In the genomic region with DNA sequence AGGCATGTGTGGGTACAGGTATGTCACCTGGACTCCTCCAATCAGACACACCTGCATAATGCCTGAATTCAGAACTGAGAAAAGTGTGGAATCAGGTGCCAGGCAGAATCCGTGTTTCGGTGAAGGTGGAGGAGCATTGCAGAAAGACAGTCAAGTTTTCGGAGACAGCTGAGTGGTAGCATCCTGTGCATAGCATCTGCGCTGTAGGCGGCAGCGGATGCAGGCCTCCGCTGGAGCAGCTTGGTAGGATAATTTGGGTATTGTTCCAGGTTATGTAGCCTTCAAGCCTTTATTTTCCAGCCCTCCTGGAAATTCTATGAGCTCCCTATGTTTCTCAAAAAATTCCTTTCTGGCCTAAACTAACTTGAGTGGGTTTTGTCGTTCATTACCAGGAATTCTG, we compare ENCODE assay signal across 19 cellular contexts.
"Had no signal": no experiment of that assay in that cellular context is flagged by ENCODE, and none has a peak within 500 bp of the region (broad histone marks: within the 10 kb centered on the region; RNA-seq: fewer than 3 reads in every experiment).

No MANE protein-coding gene starts in this region.

- DNase-seq: effector CD8-positive, alpha-beta T cell; effector memory CD8-positive, alpha-beta T cell; endodermal cell; erythroblast; esophagus squamous epithelium; foreskin melanocyte; gastrocnemius medialis; glutamatergic neuron; head of caudate nucleus; heart right ventricle; hippocampal formation; left cardiac atrium; left lung; left ventricle myocardium superior; lower lobe of right lung; mesendoderm; midbrain had no signal

- H3K9me3 ChIP-seq: esophagus squamous epithelium, gastrocnemius medialis, heart right ventricle, left lung, lower lobe of right lung had no signal

- H3K4me3 ChIP-seq: coronary artery, esophagus squamous epithelium, gastrocnemius medialis, heart right ventricle, left lung, lower lobe of right lung had no signal

- H3K36me3 ChIP-seq: esophagus squamous epithelium, gastrocnemius medialis, heart right ventricle, left lung, lower lobe of right lung had no signal

- H3K27me3 ChIP-seq: esophagus squamous epithelium, gastrocnemius medialis, heart right ventricle, left lung had no signal

- H3K27ac ChIP-seq: coronary artery, epithelial cell of prostate, esophagus squamous epithelium, gastrocnemius medialis, heart right ventricle, left lung, lower lobe of right lung had no signal
